ENCODE assay signal across 8 cellular contexts in the genomic region with DNA sequence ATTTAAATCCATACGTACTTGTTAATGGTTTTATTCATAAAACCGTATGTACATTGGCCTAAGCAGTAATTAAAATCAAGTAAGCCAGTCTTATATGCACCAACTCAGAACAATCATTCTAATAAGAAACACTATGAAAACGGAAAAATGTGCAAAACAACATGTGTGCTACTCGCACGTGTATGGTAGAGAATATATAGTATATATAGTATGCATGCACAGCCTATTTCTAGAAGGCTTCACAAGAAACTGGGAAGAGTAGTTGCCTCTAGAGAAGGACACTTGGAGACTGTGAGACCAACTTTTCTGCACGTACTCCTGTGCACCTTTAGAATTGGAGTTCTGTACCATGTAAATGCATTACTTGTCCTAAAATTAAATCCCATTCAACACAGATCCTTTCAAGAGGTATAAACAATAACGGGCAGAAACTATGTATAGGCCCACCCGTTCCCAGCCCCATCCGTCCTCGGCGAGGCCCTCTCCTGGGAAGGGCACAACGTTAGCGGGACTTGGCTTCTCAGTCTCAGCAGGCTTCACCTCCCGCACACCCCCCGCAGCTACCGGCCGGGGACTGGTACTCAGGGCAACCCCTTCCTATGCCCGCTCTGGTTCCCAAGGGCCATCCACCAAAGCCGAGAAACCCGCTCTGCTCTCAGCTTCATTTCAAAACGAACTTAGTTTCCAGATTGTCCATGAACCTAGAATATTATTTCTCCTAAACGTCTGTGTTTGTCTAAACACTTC. TPM values are rescaled to one million over a fixed set of nuclear protein-coding genes. Genes with fewer than 3 reads are reported as not detected.
DNase-seq lines count a peak whose midpoint lies in the region; ATAC-seq, FAIRE-seq and TF ChIP-seq lines count a peak whose summit lies in the region.

No MANE protein-coding gene starts in this region.

- BruUV-seq in HepG2 (replicated peaks; lab: Mats Ljungman, UMichigan): TSS peak; percentile 52

- peak overlapping the region; percentile 62 for H3K4me3 Mint-ChIP-seq in activated CD4-positive, alpha-beta memory T cell treated with anti-CD3 and anti-CD28 coated beads for 36 hours
- H3K4me3 Mint-ChIP-seq in activated CD4-positive, alpha-beta memory T cell treated with anti-CD3 and anti-CD28 coated beads, Interleukin-2, amount 10 ng/mL, durations not matched to agents 7 days and 5 days: no peak overlapping the region

- H3K27ac ChIP-seq in caudate nucleus (ENCODE audit: low read depth, low read length) (peak overlapping the region; percentile 72), HepG2 (ENCODE audit: extremely low read length, insufficient read depth, low read length) (peak overlapping the region; percentile 65)

- no peak for TF ChIP-seq CTCF in HepG2 (CRISPR knock-in tag; IDR thresholded peaks at IDR 0.05)

- H3K27ac Mint-ChIP-seq in activated CD4-positive, alpha-beta memory T cell treated with anti-CD3 and anti-CD28 coated beads for 36 hours: no peak overlapping the region
- no peak overlapping the region for H3K27ac Mint-ChIP-seq in activated CD4-positive, alpha-beta memory T cell treated with anti-CD3 and anti-CD28 coated beads, Interleukin-2, amount 10 ng/mL, durations not matched to agents 7 days and 5 days

- H3K9me3 ChIP-seq in HepG2 (ENCODE audit: low read length): no peaks in the 10 kb centered on the region

- H3K27me3 Mint-ChIP-seq in activated CD4-positive, alpha-beta memory T cell treated with anti-CD3 and anti-CD28 coated beads for 36 hours: peaks cover 39% of the 10 kb centered on the region
- peaks cover 49% of the 10 kb centered on the region for H3K27me3 Mint-ChIP-seq in activated CD4-positive, alpha-beta memory T cell treated with anti-CD3 and anti-CD28 coated beads, Interleukin-2, amount 10 ng/mL, durations not matched to agents 7 days and 5 days

- POLR2A ChIA-PET in activated CD4-positive, alpha-beta memory T cell treated with anti-CD3 and anti-CD28 coated beads for 36 hours (lab: Charles Lee): no interaction called here
- POLR2A ChIA-PET in activated CD4-positive, alpha-beta memory T cell treated with anti-CD3 and anti-CD28 coated beads, Interleukin-2, amount 10 ng/mL, durations not matched to agents 7 days and 5 days (lab: Charles Lee): no interaction called here
- POLR2A ChIA-PET in HepG2 (lab: Yijun Ruan, JAX): interaction anchor here (1.3 to 3.9 kb wide), 3 partner anchors 38 to 168 kb away, joined by 4 to 21 read pairs (median 5); a partner anchor contains a TSS

- H3K36me3 ChIP-seq in HepG2 (replicated peaks in 1 of 2; ENCODE audit: control insufficient read depth in 1 of 2, insufficient read depth in 2 of 2, low read length in 2 of 2): no peaks in the 10 kb centered on the region

- H3K4me1 ChIP-seq in HepG2 (ENCODE audit: insufficient read depth, low read length): peaks cover 55% of the 10 kb centered on the region

- ATAC-seq in HepG2 (peak; percentile 32), HG02981 (IDR thresholded peaks at IDR 0.05; ENCODE audit: unreplicated experiment) (no peak), GM18907 (IDR thresholded peaks at IDR 0.05; ENCODE audit: unreplicated experiment) (no peak)

- in situ Hi-C loops in HepG2 (cut with HindIII; ENCODE audit: extremely low pct_ligation_motif_present, low pct_unique_long_range_greater_than_20kb): no loop called here

- peaks cover 3% of the 10 kb centered on the region for H3K4me1 Mint-ChIP-seq in activated CD4-positive, alpha-beta memory T cell treated with anti-CD3 and anti-CD28 coated beads for 36 hours (ENCODE audit: low read depth)
- H3K4me1 Mint-ChIP-seq in activated CD4-positive, alpha-beta memory T cell treated with anti-CD3 and anti-CD28 coated beads, Interleukin-2, amount 10 ng/mL, durations not matched to agents 7 days and 5 days: peaks cover 4% of the 10 kb centered on the region

- peak overlapping the region; percentile 82 for H3K4me2 ChIP-seq in HepG2 (ENCODE audit: low read depth, low read length)

- H3K36me3 Mint-ChIP-seq in activated CD4-positive, alpha-beta memory T cell treated with anti-CD3 and anti-CD28 coated beads for 36 hours: no peaks in the 10 kb centered on the region
- H3K36me3 Mint-ChIP-seq in activated CD4-positive, alpha-beta memory T cell treated with anti-CD3 and anti-CD28 coated beads, Interleukin-2, amount 10 ng/mL, durations not matched to agents 7 days and 5 days (ENCODE audit: low read depth): no peaks in the 10 kb centered on the region

- CTCF ChIA-PET in activated CD4-positive, alpha-beta memory T cell treated with anti-CD3 and anti-CD28 coated beads for 36 hours (lab: Charles Lee): interaction anchor here (0.6 to 1.4 kb wide), 2 partner anchors 33 to 51 kb away, joined by 3 to 4 read pairs; no protein-coding TSS in a partner anchor
- CTCF ChIA-PET in activated CD4-positive, alpha-beta memory T cell treated with anti-CD3 and anti-CD28 coated beads, Interleukin-2, amount 10 ng/mL, durations not matched to agents 7 days and 5 days (lab: Charles Lee): interaction anchor here (1.3 kb wide), 2 partner anchors 10 to 14 kb away, joined by 3 read pairs; no protein-coding TSS in a partner anchor
- CTCF ChIA-PET in HepG2 (lab: Yijun Ruan, JAX; ENCODE audit: low intra/inter-chr PET ratio, low total read pairs): no interaction called here

- TF ChIP-seq RAD21 in HepG2 (CRISPR knock-in tag; IDR thresholded peaks at IDR 0.05): no peak

- H3K9me3 Mint-ChIP-seq in activated CD4-positive, alpha-beta memory T cell treated with anti-CD3 and anti-CD28 coated beads for 36 hours: no peaks in the 10 kb centered on the region
- H3K9me3 Mint-ChIP-seq in activated CD4-positive, alpha-beta memory T cell treated with anti-CD3 and anti-CD28 coated beads, Interleukin-2, amount 10 ng/mL, durations not matched to agents 7 days and 5 days: no peaks in the 10 kb centered on the region

- TF ChIP-seq POLR2A in HepG2 (IDR thresholded peaks at IDR 0.05; ENCODE audit: insufficient read depth in 1 of 2, low read depth in 2 of 2, low read length in 2 of 2): no peak

- FAIRE-seq in HepG2 (lab: Jason Lieb, UNC): no peak

- peak overlapping the region; percentile 83 for H3K9ac ChIP-seq in HepG2 (ENCODE audit: insufficient read depth, low read depth, low read length)

- intact Hi-C loops in activated CD4-positive, alpha-beta memory T cell treated with anti-CD3 and anti-CD28 coated beads for 36 hours (cut with micrococcal nuclease): no loop called here
- intact Hi-C loops in HepG2 (cut with micrococcal nuclease; ENCODE audit: unreplicated experiment): loop anchor here (2.0 to 5.0 kb wide), 3 partner anchors 35 to 165 kb away; a partner anchor contains a TSS

- no peaks in the 10 kb centered on the region; a peak in 1 of 5 replicates for H3K27me3 ChIP-seq in HepG2 (ENCODE audit: control insufficient read depth in 1 of 2, insufficient read depth in 2 of 2, low read length in 2 of 2)

- DNase-seq in activated CD4-positive, alpha-beta memory T cell treated with anti-CD3 and anti-CD28 coated beads for 36 hours: no peak
- no peak for DNase-seq in activated CD4-positive, alpha-beta memory T cell treated with anti-CD3 and anti-CD28 coated beads, Interleukin-2, amount 10 ng/mL, durations not matched to agents 7 days and 5 days
- DNase-seq in caudate nucleus (lab: John Stamatoyannopoulos, UW) (peak in 30 of 61 donors; percentile 4 to 50 (median 24)), HepG2 (ENCODE audit: low spot score) (no peak), superior temporal gyrus (ENCODE audit: extremely low spot score) (peak; percentile 84)
- DNase-seq in stimulated activated CD4-positive, alpha-beta T cell treated with anti-CD3 and anti-CD28 coated beads, Interleukin-2, amount 100 ng/mL, for 24 hours: no peak

- H4K20me1 ChIP-seq in HepG2 (ENCODE audit: insufficient read depth, low read length): peaks cover 26% of the 10 kb centered on the region

- peaks cover 61% of the 10 kb centered on the region for H3K79me2 ChIP-seq in HepG2 (ENCODE audit: insufficient read depth, low read length)

- H2AFZ ChIP-seq in HepG2 (ENCODE audit: low read length): no peak overlapping the region

- TF ChIP-seq EP300 in HepG2 (IDR thresholded peaks at IDR 0.05; ENCODE audit: low read depth in 2 of 2, low read length in 2 of 2) (no peak), HepG2 (CRISPR knock-in tag; IDR thresholded peaks at IDR 0.05; ENCODE audit: borderline replicate concordance) (no peak)

- WGBS in HepG2 (ENCODE audit: low lambda C conversion rate): 5% methylated on average over 17 of the region's 22 CpGs

- H3K4me3 ChIP-seq in HepG2 (replicated peaks in 1 of 3; ENCODE audit: insufficient read depth in 1 of 3, low read depth in 2 of 3, low read length in 3 of 3): peak overlapping the region; percentile 85 to 89 (median 87)

RNA-seq across cellular contexts. Expression of a gene that starts 2.0 kb away (rescaled TPM):
- total RNA-seq in activated CD4-positive, alpha-beta memory T cell treated with anti-CD3 and anti-CD28 coated beads for 36 hours: 1 to 10 TPM; 2.3 to 2.8 TPM
- total RNA-seq in activated CD4-positive, alpha-beta memory T cell treated with anti-CD3 and anti-CD28 coated beads, Interleukin-2, amount 10 ng/mL, durations not matched to agents 7 days and 5 days: 1 to 10 TPM; 3.0 to 3.1 TPM
- total RNA-seq in HepG2 (2016; rRNA removed; fragmentation: Illumina TruSeq; extraction: Trizol): 33.3 and 37.7 TPM in 2 replicates
- 115 and 135 TPM in 2 replicates for total RNA-seq in HepG2 (2016; cell fraction: cytosol; rRNA removed; fragmentation: Illumina TruSeq; extraction: Trizol; ENCODE audit: low read depth)
- 32.0 TPM in 2 replicates for total RNA-seq in HepG2 (2016; cell fraction: insoluble cytoplasmic fraction; rRNA removed; fragmentation: Illumina TruSeq; extraction: Trizol)
- total RNA-seq in HepG2 (2016; cell fraction: membrane; rRNA removed; fragmentation: Illumina TruSeq; extraction: Trizol): 92.9 and 108 TPM in 2 replicates
- 28.9 and 39.6 TPM in 2 replicates for total RNA-seq in HepG2 (2016; cell fraction: nucleus; rRNA removed; fragmentation: Illumina TruSeq; extraction: Trizol)
- 18.2 and 25.8 TPM in 2 replicates for polyA plus RNA-seq in HepG2 (2011; rRNA removed)
- polyA plus RNA-seq in HepG2 (2011; cell fraction: cytosol; rRNA removed): 17.4 and 18.7 TPM in 2 replicates
- 25.0 and 28.4 TPM in 2 replicates for polyA plus RNA-seq in HepG2 (2011; cell fraction: nucleus; rRNA removed)
- polyA plus RNA-seq in HepG2 (2012): 29.7 and 39.7 TPM in 2 replicates
- polyA plus RNA-seq in HepG2 (2016; cell fraction: cytosol; fragmentation: Illumina TruSeq; extraction: Trizol; ENCODE audit: low read depth): 4.4 and 5.1 TPM in 2 replicates
- polyA plus RNA-seq in HepG2 (2016; cell fraction: insoluble cytoplasmic fraction; fragmentation: Illumina TruSeq; extraction: Trizol; ENCODE audit: low read depth): 24.1 and 26.7 TPM in 2 replicates
- polyA plus RNA-seq in HepG2 (2016; cell fraction: membrane; fragmentation: Illumina TruSeq; extraction: Trizol; ENCODE audit: low read depth): 12.9 and 13.7 TPM in 2 replicates
- polyA plus RNA-seq in HepG2 (2016; cell fraction: nucleus; fragmentation: Illumina TruSeq; extraction: Trizol; ENCODE audit: insufficient read depth, low read depth): 32.8 and 35.5 TPM in 2 replicates
- 15.3 and 46.1 TPM in 2 replicates for polyA minus RNA-seq in HepG2 (2011; rRNA and poly(A)+ RNA removed; ENCODE audit: low replicate concordance)
- polyA minus RNA-seq in HepG2 (2011; cell fraction: cytosol; rRNA and poly(A)+ RNA removed): 36.8 and 41.4 TPM in 2 replicates
- 47.4 and 54.7 TPM in 2 replicates for polyA minus RNA-seq in HepG2 (2011; cell fraction: nucleus; rRNA and poly(A)+ RNA removed)

RNA-seq across cellular contexts. Expression of a gene that starts 37.5 kb away (rescaled TPM):
- 10 to 100 TPM in 1 of 2 experiments, 1 to 10 TPM in 1; 10.0 to 11.4 TPM for total RNA-seq in activated CD4-positive, alpha-beta memory T cell treated with anti-CD3 and anti-CD28 coated beads for 36 hours
- 10 to 100 TPM; 11.2 to 13.4 TPM for total RNA-seq in activated CD4-positive, alpha-beta memory T cell treated with anti-CD3 and anti-CD28 coated beads, Interleukin-2, amount 10 ng/mL, durations not matched to agents 7 days and 5 days
- total RNA-seq in HepG2 (2016; rRNA removed; fragmentation: Illumina TruSeq; extraction: Trizol): 11.7 and 13.2 TPM in 2 replicates
- 15.9 and 16.8 TPM in 2 replicates for total RNA-seq in HepG2 (2016; cell fraction: cytosol; rRNA removed; fragmentation: Illumina TruSeq; extraction: Trizol; ENCODE audit: low read depth)
- 10.6 and 12.1 TPM in 2 replicates for total RNA-seq in HepG2 (2016; cell fraction: insoluble cytoplasmic fraction; rRNA removed; fragmentation: Illumina TruSeq; extraction: Trizol)
- 24.0 and 25.3 TPM in 2 replicates for total RNA-seq in HepG2 (2016; cell fraction: membrane; rRNA removed; fragmentation: Illumina TruSeq; extraction: Trizol)
- 6.0 and 7.6 TPM in 2 replicates for total RNA-seq in HepG2 (2016; cell fraction: nucleus; rRNA removed; fragmentation: Illumina TruSeq; extraction: Trizol)
- 8.6 and 11.0 TPM in 2 replicates for polyA plus RNA-seq in HepG2 (2011; rRNA removed)
- 5.9 and 7.2 TPM in 2 replicates for polyA plus RNA-seq in HepG2 (2011; cell fraction: cytosol; rRNA removed)
- polyA plus RNA-seq in HepG2 (2011; cell fraction: nucleus; rRNA removed): 2.4 TPM in 2 replicates
- polyA plus RNA-seq in HepG2 (2012): 8.8 TPM in 2 replicates
- polyA plus RNA-seq in HepG2 (2016; cell fraction: cytosol; fragmentation: Illumina TruSeq; extraction: Trizol; ENCODE audit: low read depth): 20.7 and 22.7 TPM in 2 replicates
- 11.9 and 12.8 TPM in 2 replicates for polyA plus RNA-seq in HepG2 (2016; cell fraction: insoluble cytoplasmic fraction; fragmentation: Illumina TruSeq; extraction: Trizol; ENCODE audit: low read depth)
- polyA plus RNA-seq in HepG2 (2016; cell fraction: membrane; fragmentation: Illumina TruSeq; extraction: Trizol; ENCODE audit: low read depth): 23.2 and 23.8 TPM in 2 replicates
- polyA plus RNA-seq in HepG2 (2016; cell fraction: nucleus; fragmentation: Illumina TruSeq; extraction: Trizol; ENCODE audit: insufficient read depth, low read depth): 9.7 and 12.0 TPM in 2 replicates
- 4.7 and 8.0 TPM in 2 replicates for polyA minus RNA-seq in HepG2 (2011; rRNA and poly(A)+ RNA removed; ENCODE audit: low replicate concordance)
- polyA minus RNA-seq in HepG2 (2011; cell fraction: cytosol; rRNA and poly(A)+ RNA removed): 6.9 and 8.5 TPM in 2 replicates
- polyA minus RNA-seq in HepG2 (2011; cell fraction: nucleus; rRNA and poly(A)+ RNA removed): 3.1 and 3.7 TPM in 2 replicates
